In the genomic region with DNA sequence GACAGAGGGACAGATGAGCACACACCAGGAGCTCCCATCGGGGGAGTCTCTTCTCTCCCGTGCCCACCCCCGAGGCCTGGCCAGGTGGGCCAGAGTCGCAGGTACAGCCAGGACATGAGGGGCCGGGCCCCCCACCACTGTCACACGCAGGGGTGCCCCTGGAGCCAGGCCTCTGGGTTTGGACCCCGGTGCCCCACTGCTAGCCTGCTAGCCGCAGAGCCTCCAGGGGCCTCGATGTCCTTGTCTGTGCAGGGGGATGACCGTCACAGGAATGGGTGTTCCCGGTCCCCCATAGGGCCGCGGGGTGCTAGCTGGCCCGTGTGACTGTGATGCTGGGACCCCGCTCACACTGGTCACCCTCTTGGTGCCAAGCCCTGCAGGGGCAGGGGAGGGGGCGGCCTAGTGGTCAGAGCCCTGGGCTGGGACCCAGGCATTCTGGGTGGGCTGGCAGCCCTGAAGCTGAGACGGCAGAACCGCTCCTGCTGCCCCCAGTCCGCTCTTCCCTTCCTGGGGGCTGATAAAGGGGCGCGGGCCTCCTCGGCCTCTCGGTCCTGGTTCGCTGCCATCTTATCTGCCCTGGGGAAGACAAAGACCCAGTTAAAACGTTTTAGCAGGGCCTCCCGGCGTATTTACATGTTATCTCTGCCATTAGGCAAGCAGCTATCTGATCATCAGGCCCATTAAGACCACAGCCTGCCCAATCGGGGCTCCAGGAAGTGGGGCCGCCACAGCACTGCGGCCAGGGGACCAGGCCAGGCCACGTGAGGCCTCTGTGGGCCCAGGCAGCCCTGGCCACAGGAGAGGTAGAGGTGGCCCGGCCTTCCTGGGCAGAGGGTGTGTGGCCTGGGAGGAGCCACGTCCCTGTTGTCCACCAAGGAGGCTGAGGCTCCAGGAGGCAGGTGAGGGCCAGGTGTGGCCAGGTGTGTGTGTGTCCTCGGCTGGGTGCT, we compare ENCODE assay signal across 22 cellular contexts.
"Had no signal": no experiment of that assay in that cellular context is flagged by ENCODE, and none has a peak within 500 bp of the region (broad histone marks: within the 10 kb centered on the region; RNA-seq: fewer than 3 reads in every experiment).

No MANE protein-coding gene starts in this region.

- H3K27ac ChIP-seq: coronary artery, gastroesophageal sphincter, heart right ventricle, neutrophil, pancreas, sigmoid colon, spleen, tibial nerve, uterus had no signal

- H3K27me3 ChIP-seq: heart right ventricle, neutrophil, pancreas, spleen, uterus had no signal

- DNase-seq: activated CD4-positive, alpha-beta T cell treated with anti-CD3 and anti-CD28 coated beads, Interleukin-2, amount 10 ng/mL, durations not matched to agents 7 days and 5 days; activated CD8-positive, alpha-beta T cell treated with anti-CD3 and anti-CD28 coated beads, Interleukin-2, amount 10 ng/mL, durations not matched to agents 7 days and 5 days; activated naive CD4-positive, alpha-beta T cell treated with Interleukin-2 at 50 U/mL for 16 hours; activated naive CD8-positive, alpha-beta T cell treated with anti-CD3 and anti-CD28 coated beads, Interleukin-2, amount 10 ng/mL, durations not matched to agents 7 days and 5 days; activated T-cell treated with anti-CD3 and anti-CD28 coated beads, Interleukin-2, amount 50 U/mL, for 24 hours; heart right ventricle; immature natural killer cell; kidney glomerular epithelial cell; left ventricle myocardium superior; natural killer cell; sigmoid colon; spleen; stimulated activated CD4-positive, alpha-beta T cell treated with anti-CD3 and anti-CD28 coated beads, Interleukin-4, amount 100 ng/mL, for 4 hours; uterus had no signal

- H3K4me3 ChIP-seq: coronary artery, gastroesophageal sphincter, heart right ventricle, pancreas, sigmoid colon, spleen, tibial nerve, uterus had no signal

- H3K36me3 ChIP-seq: heart right ventricle, neutrophil, pancreas, sigmoid colon, uterus had no signal

- FAIRE-seq: pancreas had no signal

- ATAC-seq: activated CD4-positive, CD25-positive, alpha-beta regulatory T cell treated with anti-CD3 and anti-CD28 coated beads, Interleukin-2, amount 50 U/mL, for 24 hours; activated CD8-positive, alpha-beta T cell treated with anti-CD3 and anti-CD28 coated beads, Interleukin-2, amount 10 ng/mL, durations not matched to agents 7 days and 5 days; esophagus mucosa; gastroesophageal sphincter; left ventricle myocardium superior; pancreas; stimulated activated memory B cell treated with anti-CD40 and anti-IgM and Interleukin-4, amounts not matched to agents 10 μg/mL and 1 μg/mL and 100 μg/mL, for 72 hours had no signal

- H3K4me1 ChIP-seq: gastroesophageal sphincter, heart right ventricle, sigmoid colon, spleen, tibial nerve, uterus had no signal

- H3K9me3 ChIP-seq: gastroesophageal sphincter, heart right ventricle, neutrophil, pancreas, sigmoid colon, spleen, tibial nerve, uterus had no signal
